1 cellular context compared by ENCODE assay signal in genomic region chr6:47479156-47479541, GRCh38.
TF ChIP-seq lines count a peak whose summit lies in the region.

No MANE protein-coding gene starts in this region.

TF ChIP-seq in neural cell, 6 proteins besides CTCF, POLR2A, EP300 and RAD21 (continued from another document):
- TF ChIP-seq REST (IDR thresholded peaks at IDR 0.05; ENCODE audit: borderline replicate concordance) (no peak), EZH2 (IDR thresholded peaks at IDR 0.05; ENCODE audit: borderline replicate concordance, insufficient read depth, low read length, poor library complexity, severe bottlenecking) (no peak), MXI1 (conservative IDR thresholded peaks at IDR 0.05; ENCODE audit: poor library complexity, severe bottlenecking) (no peak), TAF1 (IDR thresholded peaks at IDR 0.05; ENCODE audit: low read depth) (no peak)
TF ChIP-seq in neural cell: peak in this region for 0.
